Comparison of ENCODE assay signal across 1 cellular context in the genomic region with DNA sequence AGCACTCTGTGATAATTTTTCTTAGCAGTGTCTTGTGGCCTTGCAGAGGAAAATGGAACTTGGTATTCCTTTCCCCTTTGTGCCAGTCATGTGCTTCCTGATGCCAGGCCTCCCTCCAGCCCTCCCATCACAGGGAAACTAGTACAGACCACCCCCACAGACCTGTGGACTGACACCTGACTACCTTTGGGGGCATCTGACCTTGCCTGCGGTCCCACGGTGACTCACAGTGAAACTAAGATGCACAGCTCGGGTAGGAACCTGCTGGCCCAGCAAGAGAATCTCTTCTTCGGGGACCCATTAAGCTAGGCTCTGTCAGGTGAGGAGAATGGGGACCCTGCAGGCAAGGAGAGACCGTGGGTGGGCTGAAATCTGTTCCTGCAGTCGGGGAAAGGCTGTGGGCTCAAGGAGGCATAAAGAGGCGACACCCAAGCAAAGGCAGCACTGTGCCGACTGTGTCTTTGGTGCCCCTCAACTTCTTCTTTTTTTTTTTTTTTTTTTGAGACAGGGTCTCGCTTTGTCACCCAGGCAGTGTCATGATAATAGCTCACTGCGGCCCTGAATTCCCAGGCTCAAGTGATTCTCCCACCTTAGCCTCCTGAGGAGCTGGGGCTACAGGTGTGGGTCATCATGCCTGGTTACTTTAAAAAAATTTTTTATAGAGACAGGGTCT.
TF ChIP-seq lines count a peak whose summit lies in the region.

No MANE protein-coding gene starts in this region.

TF ChIP-seq in GM12878, 131 proteins besides CTCF, POLR2A, EP300 and RAD21 (continued from another document and continues in another):
- TF ChIP-seq ZBED1 (IDR thresholded peaks at IDR 0.05; ENCODE audit: borderline replicate concordance) (no peak), LARP7 (IDR thresholded peaks at IDR 0.05) (0 out of 2 replicates have a peak, but pooled peaks have one; percentile 20), CHD4 (IDR thresholded peaks at IDR 0.05) (no peak), MTA2 (IDR thresholded peaks at IDR 0.05; ENCODE audit: low read depth) (peak; percentile 82), KDM1A (IDR thresholded peaks at IDR 0.05; ENCODE audit: borderline replicate concordance) (no peak), RB1 (IDR thresholded peaks at IDR 0.05; ENCODE audit: borderline replicate concordance) (peak; percentile 48; the same call in 1 of the 2 replicates), TBL1XR1 (IDR thresholded peaks at IDR 0.05; ENCODE audit: low read depth, low read length) (no peak), GATAD2B (conservative IDR thresholded peaks at IDR 0.05; ENCODE audit: low read depth) (peak; percentile 67; the same call in 1 of the 2 replicates), ATF7 (IDR thresholded peaks at IDR 0.05; ENCODE audit: low read depth) (no peak; the same call in 1 of the 2 replicates), MYC (IDR thresholded peaks at IDR 0.05; ENCODE audit: insufficient read depth, insufficient read length, insufficient replicate concordance, low read length, severe bottlenecking) (no peak), SRF (IDR thresholded peaks at IDR 0.05; ENCODE audit: low read depth in 2 of 2, low read length in 2 of 2) (0 out of 4 replicates have a peak, but pooled peaks of 1 of the 2 experiments have one; percentile 10), SMAD5 (IDR thresholded peaks at IDR 0.05; ENCODE audit: low read depth) (no peak), CBX3 (IDR thresholded peaks at IDR 0.05; ENCODE audit: borderline replicate concordance, low read depth) (no peak), PAX8 (IDR thresholded peaks at IDR 0.05) (no peak), RUNX3 (IDR thresholded peaks at IDR 0.05; ENCODE audit: low read length) (peak; percentile 93), ZNF622 (IDR thresholded peaks at IDR 0.05) (no peak), IRF4 (IDR thresholded peaks at IDR 0.05; ENCODE audit: low read depth, low read length) (peak; percentile 79), SMAD1 (IDR thresholded peaks at IDR 0.05; ENCODE audit: low read depth, partially characterized antibody) (no peak), HCFC1 (IDR thresholded peaks at IDR 0.05; ENCODE audit: low read length) (no peak), IKZF2 (IDR thresholded peaks at IDR 0.05) (peak; percentile 86 to 87), TAF1 (IDR thresholded peaks at IDR 0.05; ENCODE audit: borderline replicate concordance, low read depth, low read length) (no peak), CHD1 (IDR thresholded peaks at IDR 0.05; ENCODE audit: low read depth, low read length) (no peak), GABPA (IDR thresholded peaks at IDR 0.05; ENCODE audit: low read depth) (no peak), PAX5 (IDR thresholded peaks at IDR 0.05; ENCODE audit: borderline replicate concordance, low read depth, low read length) (peak; percentile 82), EED (IDR thresholded peaks at IDR 0.05; ENCODE audit: low read depth) (peak; percentile 93), EZH2 (IDR thresholded peaks at IDR 0.05; ENCODE audit: borderline replicate concordance, control insufficient read depth, low read depth, low read length) (no peak), KAT2A (conservative IDR thresholded peaks at IDR 0.05; ENCODE audit: control insufficient read depth, low read depth, low read length) (no peak), YBX1 (IDR thresholded peaks at IDR 0.05) (no peak), RAD51 (IDR thresholded peaks at IDR 0.05) (peak; percentile 88), BMI1 (IDR thresholded peaks at IDR 0.05; ENCODE audit: borderline replicate concordance) (no peak), ZNF24 (IDR thresholded peaks at IDR 0.05) (no peak), MXI1 (IDR thresholded peaks at IDR 0.05; ENCODE audit: low read depth, low read length) (0 out of 2 replicates have a peak, but pooled peaks have one; percentile 18), NR2F1 (conservative IDR thresholded peaks at IDR 0.05) (peak; percentile 93), ASH2L (IDR thresholded peaks at IDR 0.05; ENCODE audit: borderline replicate concordance, low read depth) (no peak), TCF12 (IDR thresholded peaks at IDR 0.05; ENCODE audit: low read depth, low read length) (peak; percentile 76), DPF2 (IDR thresholded peaks at IDR 0.05) (peak; percentile 95), NBN (IDR thresholded peaks at IDR 0.05) (peak; percentile 44; the same call in 1 of the 2 replicates), PML (IDR thresholded peaks at IDR 0.05; ENCODE audit: low read length) (no peak), NFIC (IDR thresholded peaks at IDR 0.05; ENCODE audit: low read depth, low read length) (no peak), BHLHE40 (IDR thresholded peaks at IDR 0.05; ENCODE audit: borderline replicate concordance in 1 of 2, low read depth in 2 of 2, low read length in 1 of 2) (peak; percentile 73 to 83)
- TF ChIP-seq, protein P1, sequence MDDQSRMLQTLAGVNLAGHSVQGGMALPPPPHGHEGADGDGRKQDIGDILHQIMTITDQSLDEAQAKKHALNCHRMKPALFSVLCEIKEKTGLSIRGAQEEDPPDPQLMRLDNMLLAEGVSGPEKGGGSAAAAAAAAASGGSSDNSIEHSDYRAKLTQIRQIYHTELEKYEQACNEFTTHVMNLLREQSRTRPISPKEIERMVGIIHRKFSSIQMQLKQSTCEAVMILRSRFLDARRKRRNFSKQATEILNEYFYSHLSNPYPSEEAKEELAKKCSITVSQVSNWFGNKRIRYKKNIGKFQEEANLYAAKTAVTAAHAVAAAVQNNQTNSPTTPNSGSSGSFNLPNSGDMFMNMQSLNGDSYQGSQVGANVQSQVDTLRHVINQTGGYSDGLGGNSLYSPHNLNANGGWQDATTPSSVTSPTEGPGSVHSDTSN (IDR thresholded peaks at IDR 0.05; ENCODE audit: insufficient replicate concordance, low read depth, low read length), result peak; percentile 57
- TF ChIP-seq, protein P2, sequence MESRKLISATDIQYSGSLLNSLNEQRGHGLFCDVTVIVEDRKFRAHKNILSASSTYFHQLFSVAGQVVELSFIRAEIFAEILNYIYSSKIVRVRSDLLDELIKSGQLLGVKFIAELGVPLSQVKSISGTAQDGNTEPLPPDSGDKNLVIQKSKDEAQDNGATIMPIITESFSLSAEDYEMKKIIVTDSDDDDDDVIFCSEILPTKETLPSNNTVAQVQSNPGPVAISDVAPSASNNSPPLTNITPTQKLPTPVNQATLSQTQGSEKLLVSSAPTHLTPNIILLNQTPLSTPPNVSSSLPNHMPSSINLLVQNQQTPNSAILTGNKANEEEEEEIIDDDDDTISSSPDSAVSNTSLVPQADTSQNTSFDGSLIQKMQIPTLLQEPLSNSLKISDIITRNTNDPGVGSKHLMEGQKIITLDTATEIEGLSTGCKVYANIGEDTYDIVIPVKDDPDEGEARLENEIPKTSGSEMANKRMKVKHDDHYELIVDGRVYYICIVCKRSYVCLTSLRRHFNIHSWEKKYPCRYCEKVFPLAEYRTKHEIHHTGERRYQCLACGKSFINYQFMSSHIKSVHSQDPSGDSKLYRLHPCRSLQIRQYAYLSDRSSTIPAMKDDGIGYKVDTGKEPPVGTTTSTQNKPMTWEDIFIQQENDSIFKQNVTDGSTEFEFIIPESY (IDR thresholded peaks at IDR 0.05), result no peak
- TF ChIP-seq, protein P3, sequence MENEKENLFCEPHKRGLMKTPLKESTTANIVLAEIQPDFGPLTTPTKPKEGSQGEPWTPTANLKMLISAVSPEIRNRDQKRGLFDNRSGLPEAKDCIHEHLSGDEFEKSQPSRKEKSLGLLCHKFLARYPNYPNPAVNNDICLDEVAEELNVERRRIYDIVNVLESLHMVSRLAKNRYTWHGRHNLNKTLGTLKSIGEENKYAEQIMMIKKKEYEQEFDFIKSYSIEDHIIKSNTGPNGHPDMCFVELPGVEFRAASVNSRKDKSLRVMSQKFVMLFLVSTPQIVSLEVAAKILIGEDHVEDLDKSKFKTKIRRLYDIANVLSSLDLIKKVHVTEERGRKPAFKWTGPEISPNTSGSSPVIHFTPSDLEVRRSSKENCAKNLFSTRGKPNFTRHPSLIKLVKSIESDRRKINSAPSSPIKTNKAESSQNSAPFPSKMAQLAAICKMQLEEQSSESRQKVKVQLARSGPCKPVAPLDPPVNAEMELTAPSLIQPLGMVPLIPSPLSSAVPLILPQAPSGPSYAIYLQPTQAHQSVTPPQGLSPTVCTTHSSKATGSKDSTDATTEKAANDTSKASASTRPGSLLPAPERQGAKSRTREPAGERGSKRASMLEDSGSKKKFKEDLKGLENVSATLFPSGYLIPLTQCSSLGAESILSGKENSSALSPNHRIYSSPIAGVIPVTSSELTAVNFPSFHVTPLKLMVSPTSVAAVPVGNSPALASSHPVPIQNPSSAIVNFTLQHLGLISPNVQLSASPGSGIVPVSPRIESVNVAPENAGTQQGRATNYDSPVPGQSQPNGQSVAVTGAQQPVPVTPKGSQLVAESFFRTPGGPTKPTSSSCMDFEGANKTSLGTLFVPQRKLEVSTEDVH (IDR thresholded peaks at IDR 0.05; ENCODE audit: low read depth, partially characterized antibody), result no peak
- TF ChIP-seq, protein P4, sequence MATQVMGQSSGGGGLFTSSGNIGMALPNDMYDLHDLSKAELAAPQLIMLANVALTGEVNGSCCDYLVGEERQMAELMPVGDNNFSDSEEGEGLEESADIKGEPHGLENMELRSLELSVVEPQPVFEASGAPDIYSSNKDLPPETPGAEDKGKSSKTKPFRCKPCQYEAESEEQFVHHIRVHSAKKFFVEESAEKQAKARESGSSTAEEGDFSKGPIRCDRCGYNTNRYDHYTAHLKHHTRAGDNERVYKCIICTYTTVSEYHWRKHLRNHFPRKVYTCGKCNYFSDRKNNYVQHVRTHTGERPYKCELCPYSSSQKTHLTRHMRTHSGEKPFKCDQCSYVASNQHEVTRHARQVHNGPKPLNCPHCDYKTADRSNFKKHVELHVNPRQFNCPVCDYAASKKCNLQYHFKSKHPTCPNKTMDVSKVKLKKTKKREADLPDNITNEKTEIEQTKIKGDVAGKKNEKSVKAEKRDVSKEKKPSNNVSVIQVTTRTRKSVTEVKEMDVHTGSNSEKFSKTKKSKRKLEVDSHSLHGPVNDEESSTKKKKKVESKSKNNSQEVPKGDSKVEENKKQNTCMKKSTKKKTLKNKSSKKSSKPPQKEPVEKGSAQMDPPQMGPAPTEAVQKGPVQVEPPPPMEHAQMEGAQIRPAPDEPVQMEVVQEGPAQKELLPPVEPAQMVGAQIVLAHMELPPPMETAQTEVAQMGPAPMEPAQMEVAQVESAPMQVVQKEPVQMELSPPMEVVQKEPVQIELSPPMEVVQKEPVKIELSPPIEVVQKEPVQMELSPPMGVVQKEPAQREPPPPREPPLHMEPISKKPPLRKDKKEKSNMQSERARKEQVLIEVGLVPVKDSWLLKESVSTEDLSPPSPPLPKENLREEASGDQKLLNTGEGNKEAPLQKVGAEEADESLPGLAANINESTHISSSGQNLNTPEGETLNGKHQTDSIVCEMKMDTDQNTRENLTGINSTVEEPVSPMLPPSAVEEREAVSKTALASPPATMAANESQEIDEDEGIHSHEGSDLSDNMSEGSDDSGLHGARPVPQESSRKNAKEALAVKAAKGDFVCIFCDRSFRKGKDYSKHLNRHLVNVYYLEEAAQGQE (IDR thresholded peaks at IDR 0.05; ENCODE audit: low read depth, low read length), result no peak
- TF ChIP-seq, protein P5, sequence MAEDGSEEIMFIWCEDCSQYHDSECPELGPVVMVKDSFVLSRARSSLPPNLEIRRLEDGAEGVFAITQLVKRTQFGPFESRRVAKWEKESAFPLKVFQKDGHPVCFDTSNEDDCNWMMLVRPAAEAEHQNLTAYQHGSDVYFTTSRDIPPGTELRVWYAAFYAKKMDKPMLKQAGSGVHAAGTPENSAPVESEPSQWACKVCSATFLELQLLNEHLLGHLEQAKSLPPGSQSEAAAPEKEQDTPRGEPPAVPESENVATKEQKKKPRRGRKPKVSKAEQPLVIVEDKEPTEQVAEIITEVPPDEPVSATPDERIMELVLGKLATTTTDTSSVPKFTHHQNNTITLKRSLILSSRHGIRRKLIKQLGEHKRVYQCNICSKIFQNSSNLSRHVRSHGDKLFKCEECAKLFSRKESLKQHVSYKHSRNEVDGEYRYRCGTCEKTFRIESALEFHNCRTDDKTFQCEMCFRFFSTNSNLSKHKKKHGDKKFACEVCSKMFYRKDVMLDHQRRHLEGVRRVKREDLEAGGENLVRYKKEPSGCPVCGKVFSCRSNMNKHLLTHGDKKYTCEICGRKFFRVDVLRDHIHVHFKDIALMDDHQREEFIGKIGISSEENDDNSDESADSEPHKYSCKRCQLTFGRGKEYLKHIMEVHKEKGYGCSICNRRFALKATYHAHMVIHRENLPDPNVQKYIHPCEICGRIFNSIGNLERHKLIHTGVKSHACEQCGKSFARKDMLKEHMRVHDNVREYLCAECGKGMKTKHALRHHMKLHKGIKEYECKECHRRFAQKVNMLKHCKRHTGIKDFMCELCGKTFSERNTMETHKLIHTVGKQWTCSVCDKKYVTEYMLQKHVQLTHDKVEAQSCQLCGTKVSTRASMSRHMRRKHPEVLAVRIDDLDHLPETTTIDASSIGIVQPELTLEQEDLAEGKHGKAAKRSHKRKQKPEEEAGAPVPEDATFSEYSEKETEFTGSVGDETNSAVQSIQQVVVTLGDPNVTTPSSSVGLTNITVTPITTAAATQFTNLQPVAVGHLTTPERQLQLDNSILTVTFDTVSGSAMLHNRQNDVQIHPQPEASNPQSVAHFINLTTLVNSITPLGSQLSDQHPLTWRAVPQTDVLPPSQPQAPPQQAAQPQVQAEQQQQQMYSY (CRISPR knock-in tag; IDR thresholded peaks at IDR 0.05), result no peak
- TF ChIP-seq, protein P6, sequence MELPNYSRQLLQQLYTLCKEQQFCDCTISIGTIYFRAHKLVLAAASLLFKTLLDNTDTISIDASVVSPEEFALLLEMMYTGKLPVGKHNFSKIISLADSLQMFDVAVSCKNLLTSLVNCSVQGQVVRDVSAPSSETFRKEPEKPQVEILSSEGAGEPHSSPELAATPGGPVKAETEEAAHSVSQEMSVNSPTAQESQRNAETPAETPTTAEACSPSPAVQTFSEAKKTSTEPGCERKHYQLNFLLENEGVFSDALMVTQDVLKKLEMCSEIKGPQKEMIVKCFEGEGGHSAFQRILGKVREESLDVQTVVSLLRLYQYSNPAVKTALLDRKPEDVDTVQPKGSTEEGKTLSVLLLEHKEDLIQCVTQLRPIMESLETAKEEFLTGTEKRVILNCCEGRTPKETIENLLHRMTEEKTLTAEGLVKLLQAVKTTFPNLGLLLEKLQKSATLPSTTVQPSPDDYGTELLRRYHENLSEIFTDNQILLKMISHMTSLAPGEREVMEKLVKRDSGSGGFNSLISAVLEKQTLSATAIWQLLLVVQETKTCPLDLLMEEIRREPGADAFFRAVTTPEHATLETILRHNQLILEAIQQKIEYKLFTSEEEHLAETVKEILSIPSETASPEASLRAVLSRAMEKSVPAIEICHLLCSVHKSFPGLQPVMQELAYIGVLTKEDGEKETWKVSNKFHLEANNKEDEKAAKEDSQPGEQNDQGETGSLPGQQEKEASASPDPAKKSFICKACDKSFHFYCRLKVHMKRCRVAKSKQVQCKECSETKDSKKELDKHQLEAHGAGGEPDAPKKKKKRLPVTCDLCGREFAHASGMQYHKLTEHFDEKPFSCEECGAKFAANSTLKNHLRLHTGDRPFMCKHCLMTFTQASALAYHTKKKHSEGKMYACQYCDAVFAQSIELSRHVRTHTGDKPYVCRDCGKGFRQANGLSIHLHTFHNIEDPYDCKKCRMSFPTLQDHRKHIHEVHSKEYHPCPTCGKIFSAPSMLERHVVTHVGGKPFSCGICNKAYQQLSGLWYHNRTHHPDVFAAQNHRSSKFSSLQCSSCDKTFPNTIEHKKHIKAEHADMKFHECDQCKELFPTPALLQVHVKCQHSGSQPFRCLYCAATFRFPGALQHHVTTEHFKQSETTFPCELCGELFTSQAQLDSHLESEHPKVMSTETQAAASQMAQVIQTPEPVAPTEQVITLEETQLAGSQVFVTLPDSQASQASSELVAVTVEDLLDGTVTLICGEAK (IDR thresholded peaks at IDR 0.05; ENCODE audit: borderline replicate concordance), result no peak
